Comparison of ENCODE assay signal across 1 cellular context in genomic region chr19:51107406-51108065, GRCh38.
TF ChIP-seq lines count a peak whose summit lies in the region.

No MANE protein-coding gene starts in this region.

TF ChIP-seq in GM23338, 12 proteins besides CTCF, POLR2A, EP300 and RAD21 (continued from another document):
- no peak for TF ChIP-seq ZNF462 (CRISPR knock-in tag; IDR thresholded peaks at IDR 0.05)
- no peak for TF ChIP-seq EZH2 (IDR thresholded peaks at IDR 0.05; ENCODE audit: low read depth, unreplicated experiment)
- TF ChIP-seq ZNF114 (CRISPR knock-in tag; IDR thresholded peaks at IDR 0.05): no peak
- TF ChIP-seq POLR2AphosphoS5 (IDR thresholded peaks at IDR 0.05; ENCODE audit: low read depth): no peak
- no peak for TF ChIP-seq JUNB (IDR thresholded peaks at IDR 0.05; ENCODE audit: unreplicated experiment)
- no peak for TF ChIP-seq NANOG (IDR thresholded peaks at IDR 0.05; ENCODE audit: borderline replicate concordance)
- TF ChIP-seq, protein P1, sequence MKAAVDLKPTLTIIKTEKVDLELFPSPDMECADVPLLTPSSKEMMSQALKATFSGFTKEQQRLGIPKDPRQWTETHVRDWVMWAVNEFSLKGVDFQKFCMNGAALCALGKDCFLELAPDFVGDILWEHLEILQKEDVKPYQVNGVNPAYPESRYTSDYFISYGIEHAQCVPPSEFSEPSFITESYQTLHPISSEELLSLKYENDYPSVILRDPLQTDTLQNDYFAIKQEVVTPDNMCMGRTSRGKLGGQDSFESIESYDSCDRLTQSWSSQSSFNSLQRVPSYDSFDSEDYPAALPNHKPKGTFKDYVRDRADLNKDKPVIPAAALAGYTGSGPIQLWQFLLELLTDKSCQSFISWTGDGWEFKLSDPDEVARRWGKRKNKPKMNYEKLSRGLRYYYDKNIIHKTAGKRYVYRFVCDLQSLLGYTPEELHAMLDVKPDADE (IDR thresholded peaks at IDR 0.05): no peak
- TF ChIP-seq STAT1 (IDR thresholded peaks at IDR 0.05; ENCODE audit: unreplicated experiment): no peak
TF ChIP-seq in GM23338: peak in this region for 0.
